Comparison of ENCODE assay signal across 17 cellular contexts in the genomic region with DNA sequence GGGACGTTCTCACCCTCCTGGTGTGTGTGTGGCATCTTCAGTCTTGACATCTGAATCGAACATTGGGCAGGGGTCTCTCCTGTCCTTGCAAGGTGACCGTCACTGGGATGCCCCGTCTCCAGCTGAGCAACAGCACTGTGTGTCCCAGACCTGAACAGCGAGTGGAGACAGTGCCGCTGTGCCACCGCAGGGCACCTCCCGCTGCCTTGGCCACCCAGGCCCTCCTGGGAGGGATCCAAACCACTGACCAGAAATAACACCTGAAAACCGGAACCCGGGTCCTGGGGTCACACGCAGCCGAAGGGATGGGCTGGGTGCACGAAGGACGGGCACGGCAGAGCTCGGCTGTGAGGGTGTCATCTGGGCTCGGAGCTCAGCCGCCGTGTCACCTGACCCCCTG.
DNase-seq lines count a peak whose midpoint lies in the region; ATAC-seq and TF ChIP-seq lines count a peak whose summit lies in the region.
"Had no signal": no experiment of that assay in that cellular context is flagged by ENCODE, and none has a peak within 500 bp of the region (broad histone marks: within the 10 kb centered on the region; RNA-seq: fewer than 3 reads in every experiment).

No MANE protein-coding gene starts in this region.

- TF ChIP-seq EP300 in esophagus muscularis mucosa (IDR thresholded peaks at IDR 0.05), result no peak

- H3K36me3 ChIP-seq in esophagus muscularis mucosa, result no peaks in the 10 kb centered on the region
- H3K36me3 ChIP-seq: ovary, tibial nerve had no signal

- no peak for TF ChIP-seq POLR2A in esophagus muscularis mucosa (IDR thresholded peaks at IDR 0.05; ENCODE audit: low read depth)

- H3K9me3 Mint-ChIP-seq in natural killer cell (no peaks in the 10 kb centered on the region), T-cell (no peaks in the 10 kb centered on the region)
- no peaks in the 10 kb centered on the region for H3K9me3 Mint-ChIP-seq in natural killer cell treated with Interleukin-12 subunit alpha and Interleukin-12 subunit beta and Interleukin-15 and Interleukin-18, amount 100 ng/mL, for 72 hours
- H3K9me3 Mint-ChIP-seq: activated T-helper 1 cell treated with anti-CD3 and anti-CD28 coated beads, Interleukin-12 subunit alpha, Interleukin-12 subunit beta, Interleukin-2, Interleukin-4 antibody, amounts not matched to agents 30 ng/mL and 10 ng/mL and 1 ng/mL, durations not matched to agents 14 hours and 24 hours and 36 hours; nephron had no signal

- POLR2A ChIA-PET in T-cell (lab: Charles Lee), result no interaction called here

- DNase-seq in natural killer cell, result no peak
- DNase-seq in natural killer cell treated with Interleukin-12 subunit alpha and Interleukin-12 subunit beta and Interleukin-15 and Interleukin-18, amount 100 ng/mL, for 72 hours (ENCODE audit: low spot score), result no peak
- DNase-seq in T-cell, result no peak
- DNase-seq in esophagus muscularis mucosa (ENCODE audit: extremely low spot score), result peak; percentile 87
- no peak for DNase-seq in NCI-H2171 treated with DMSO at 0.1 percent for 48 hours (lab: John Stamatoyannopoulos, UW)
- DNase-seq in cardiac septum (ENCODE audit: low spot score), result no peak
- DNase-seq in NCI-H526 (lab: John Stamatoyannopoulos, UW), result no peak
- DNase-seq: glutamatergic neuron, HFFc6 had no signal

- H3K9me3 ChIP-seq in esophagus muscularis mucosa, result no peaks in the 10 kb centered on the region
- H3K9me3 ChIP-seq: ovary, SK-N-SH, tibial nerve had no signal

- peaks cover 44 to 56% of the 10 kb centered on the region in 2 donors for H3K27me3 Mint-ChIP-seq in natural killer cell (ENCODE audit: low read depth in 2 of 2)
- peaks cover 13 to 31% of the 10 kb centered on the region in 2 donors for H3K27me3 Mint-ChIP-seq in natural killer cell treated with Interleukin-12 subunit alpha and Interleukin-12 subunit beta and Interleukin-15 and Interleukin-18, amount 100 ng/mL, for 72 hours
- H3K27me3 Mint-ChIP-seq in T-cell, result peaks cover 25 to 31% of the 10 kb centered on the region in 2 donors

- TF ChIP-seq CTCF in natural killer cell (IDR thresholded peaks at IDR 0.05) (no peak), esophagus muscularis mucosa (IDR thresholded peaks at IDR 0.05) (no peak)

- H3K4me1 Mint-ChIP-seq in natural killer cell (peaks cover 8 to 11% of the 10 kb centered on the region in 2 donors), T-cell (peaks cover 14 to 21% (median 14%) of the 10 kb centered on the region in 3 donors)
- H3K4me1 Mint-ChIP-seq in natural killer cell treated with Interleukin-12 subunit alpha and Interleukin-12 subunit beta and Interleukin-15 and Interleukin-18, amount 100 ng/mL, for 72 hours (ENCODE audit: low read depth in 2 of 2), result peaks cover 4 to 5% of the 10 kb centered on the region in 2 donors
- H3K4me1 Mint-ChIP-seq: nephron had no signal

- no peak overlapping the region for H3K4me3 ChIP-seq in esophagus muscularis mucosa
- H3K4me3 ChIP-seq: GM23248, ovary had no signal

- no peak overlapping the region for H3K27ac Mint-ChIP-seq in natural killer cell
- H3K27ac Mint-ChIP-seq in natural killer cell treated with Interleukin-12 subunit alpha and Interleukin-12 subunit beta and Interleukin-15 and Interleukin-18, amount 100 ng/mL, for 72 hours, result no peak overlapping the region
- H3K27ac Mint-ChIP-seq in T-cell, result no peak overlapping the region
- H3K27ac Mint-ChIP-seq: activated T-helper 1 cell treated with anti-CD3 and anti-CD28 coated beads, Interleukin-12 subunit alpha, Interleukin-12 subunit beta, Interleukin-2, Interleukin-4 antibody, amounts not matched to agents 30 ng/mL and 10 ng/mL and 1 ng/mL, durations not matched to agents 14 hours and 24 hours and 36 hours; CD14-positive monocyte; HFFc6; nephron had no signal

- H3K27me3 ChIP-seq in esophagus muscularis mucosa, result peaks cover 4 to 80% (median 16%) of the 10 kb centered on the region in 4 donors
- H3K27me3 ChIP-seq: ovary had no signal

- WGBS in esophagus muscularis mucosa, result 91% methylated on average over 6 of the region's 19 CpGs

- ATAC-seq in natural killer cell, result no peak
- ATAC-seq in natural killer cell treated with Interleukin-12 subunit alpha and Interleukin-12 subunit beta and Interleukin-15 and Interleukin-18, amount 100 ng/mL, for 72 hours, result no peak
- no peak for ATAC-seq in T-cell (replicated peaks in 1 of 4)

- no peak overlapping the region for H3K27ac ChIP-seq in esophagus muscularis mucosa (replicated peaks in 1 of 4)
- H3K27ac ChIP-seq: epithelial cell of prostate, GM23248, ovary, tibial nerve had no signal

- H3K36me3 Mint-ChIP-seq in natural killer cell (no peaks in the 10 kb centered on the region), T-cell (no peaks in the 10 kb centered on the region)
- no peaks in the 10 kb centered on the region for H3K36me3 Mint-ChIP-seq in natural killer cell treated with Interleukin-12 subunit alpha and Interleukin-12 subunit beta and Interleukin-15 and Interleukin-18, amount 100 ng/mL, for 72 hours
- H3K36me3 Mint-ChIP-seq: CD14-positive monocyte had no signal

- H3K4me3 Mint-ChIP-seq in natural killer cell, result peak overlapping the region; percentile 9
- H3K4me3 Mint-ChIP-seq in natural killer cell treated with Interleukin-12 subunit alpha and Interleukin-12 subunit beta and Interleukin-15 and Interleukin-18, amount 100 ng/mL, for 72 hours, result no peak overlapping the region
- peak overlapping the region in 2 of 3 donors; percentile 45 to 97 for H3K4me3 Mint-ChIP-seq in T-cell
- H3K4me3 Mint-ChIP-seq: HFFc6, nephron had no signal

- CTCF ChIA-PET in T-cell (lab: Charles Lee), result no interaction called here

- intact Hi-C loops in natural killer cell (cut with micrococcal nuclease) (no loop called here), esophagus muscularis mucosa (cut with DNase I) (no loop called here), cardiac septum (cut with DNase I) (no loop called here)

- peaks cover 4 to 15% (median 7%) of the 10 kb centered on the region in 4 donors for H3K4me1 ChIP-seq in esophagus muscularis mucosa
